14 cellular contexts compared by ENCODE assay signal in genomic region chr9:16575142-16575877, GRCh38.
DNase-seq lines count a peak whose midpoint lies in the region; ATAC-seq and TF ChIP-seq lines count a peak whose summit lies in the region.
"Had no signal": no experiment of that assay in that cellular context is flagged by ENCODE, and none has a peak within 500 bp of the region (broad histone marks: within the 10 kb centered on the region; RNA-seq: fewer than 3 reads in every experiment).

No MANE protein-coding gene starts in this region.

- ATAC-seq in Right ventricle myocardium superior (ENCODE audit: poor library complexity): no peak
- no peak for ATAC-seq in foreskin keratinocyte
- ATAC-seq: activated CD4-positive, alpha-beta T cell treated with anti-CD3 and anti-CD28 coated beads for 36 hours; activated naive CD4-positive, alpha-beta T cell treated with anti-CD3 and anti-CD28 coated beads, Interleukin-2, amount 50 U/mL, for 72 hours; Right ventricle myocardium inferior had no signal

- 45 to 46% methylated on average over 7 to 8 of the region's 8 CpGs for WGBS in transverse colon (ENCODE audit: low coverage in 1 of 2), 2 donors

- no peak for TF ChIP-seq EP300 in transverse colon (IDR thresholded peaks at IDR 0.05; ENCODE audit: low read depth)

- intact Hi-C loops in left ventricle myocardium inferior (cut with micrococcal nuclease) (no loop called here), Right ventricle myocardium superior (cut with DNase I) (no loop called here), transverse colon (cut with DNase I; ENCODE audit: low total_unique reads) (no loop called here)

- in situ Hi-C loops in transverse colon (cut with MboI; ENCODE audit: low pct_ligation_motif_present in 1 of 4, low pct_unique_long_range_greater_than_20kb in 1 of 4, low sequenced_read_pairs in 3 of 4): no loop called here

- H3K27me3 ChIP-seq in left ventricle myocardium inferior (ENCODE audit: low read depth): peaks cover 62% of the 10 kb centered on the region
- no peaks in the 10 kb centered on the region for H3K27me3 ChIP-seq in foreskin keratinocyte
- no peaks in the 10 kb centered on the region for H3K27me3 ChIP-seq in transverse colon
- H3K27me3 ChIP-seq in effector memory CD4-positive, alpha-beta T cell (replicated peaks; ENCODE audit: control insufficient read depth, insufficient read depth, low read length, poor library complexity, severe bottlenecking): no peaks in the 10 kb centered on the region

- TF ChIP-seq CTCF in left ventricle myocardium inferior (IDR thresholded peaks at IDR 0.05; ENCODE audit: borderline replicate concordance) (no peak), foreskin keratinocyte (conservative IDR thresholded peaks at IDR 0.05) (peak; percentile 53), transverse colon (IDR thresholded peaks at IDR 0.05) (no peak)

- no peak overlapping the region for H3K4me3 ChIP-seq in left ventricle myocardium inferior
- no peak overlapping the region for H3K4me3 ChIP-seq in SK-N-MC
- H3K4me3 ChIP-seq in transverse colon: no peak overlapping the region
- H3K4me3 ChIP-seq in effector memory CD4-positive, alpha-beta T cell (ENCODE audit: insufficient read depth, low read depth, low read length, poor library complexity, severe bottlenecking): no peak overlapping the region

- H3K4me1 ChIP-seq in left ventricle myocardium inferior (no peaks in the 10 kb centered on the region), foreskin keratinocyte (no peaks in the 10 kb centered on the region), transverse colon (peaks cover 0 to 69% (median 44%) of the 10 kb centered on the region in 4 donors)
- H3K4me1 ChIP-seq in effector memory CD4-positive, alpha-beta T cell (ENCODE audit: control insufficient read depth, insufficient read depth, low read length, poor library complexity, severe bottlenecking): no peaks in the 10 kb centered on the region

- H3K36me3 ChIP-seq in left ventricle myocardium inferior (no peaks in the 10 kb centered on the region), SK-N-MC (ENCODE audit: insufficient read depth, low read length) (no peaks in the 10 kb centered on the region), transverse colon (no peaks in the 10 kb centered on the region)
- H3K36me3 ChIP-seq in effector memory CD4-positive, alpha-beta T cell (ENCODE audit: control insufficient read depth, insufficient read depth, low read length): no peaks in the 10 kb centered on the region

- TF ChIP-seq POLR2A in transverse colon (IDR thresholded peaks at IDR 0.05): no peak

- no peaks in the 10 kb centered on the region for H3K9me3 ChIP-seq in left ventricle myocardium inferior (replicated peaks)
- H3K9me3 ChIP-seq in SK-N-MC (ENCODE audit: low read depth, low read length): no peaks in the 10 kb centered on the region
- no peaks in the 10 kb centered on the region for H3K9me3 ChIP-seq in transverse colon
- no peaks in the 10 kb centered on the region for H3K9me3 ChIP-seq in effector memory CD4-positive, alpha-beta T cell (ENCODE audit: control insufficient read depth, low read length)

- H3K9ac ChIP-seq in SK-N-MC (ENCODE audit: insufficient read length): peak overlapping the region; percentile 9

- peak overlapping the region; percentile 42 for H3K27ac ChIP-seq in left ventricle myocardium inferior (replicated peaks)
- H3K27ac ChIP-seq in SK-N-MC: peak overlapping the region; percentile 18; the same call in 1 of the 2 replicates
- no peak overlapping the region for H3K27ac ChIP-seq in foreskin keratinocyte
- H3K27ac ChIP-seq in transverse colon: peak overlapping the region; percentile 40 to 62 (median 51)
- no peak overlapping the region for H3K27ac ChIP-seq in effector memory CD4-positive, alpha-beta T cell (ENCODE audit: insufficient read depth, low read length, poor library complexity, severe bottlenecking)

- DNase-seq in left ventricle myocardium inferior (no peak), Right ventricle myocardium superior (no peak), SK-N-MC (ENCODE audit: low read depth, low spot score) (no peak), foreskin keratinocyte (peak in 1 of 2 donors; percentile 9), transverse colon (no peak), foreskin melanocyte (no peak)
- no peak for DNase-seq in stimulated activated CD4-positive, alpha-beta T cell treated with anti-CD3 and anti-CD28 coated beads, Interleukin-4, amount 100 ng/mL, for 24 hours
- no peak for DNase-seq in effector memory CD4-positive, alpha-beta T cell
- DNase-seq: activated CD4-positive, alpha-beta T cell treated with anti-CD3 and anti-CD28 coated beads for 36 hours; immature natural killer cell; NCI-H2081; nucleus accumbens had no signal

Comparison
In these comparisons a context has a peak if more than half of its experiments do, and no peak if none do; other contexts are left out.
1. H3K27ac ChIP-seq: peak in left ventricle myocardium inferior (single experiment), SK-N-MC (single experiment) and transverse colon (4 of 4); none in foreskin keratinocyte (single experiment) and effector memory CD4-positive, alpha-beta T cell (single experiment).